ENCODE assay signal across 8 cellular contexts in the genomic region with DNA sequence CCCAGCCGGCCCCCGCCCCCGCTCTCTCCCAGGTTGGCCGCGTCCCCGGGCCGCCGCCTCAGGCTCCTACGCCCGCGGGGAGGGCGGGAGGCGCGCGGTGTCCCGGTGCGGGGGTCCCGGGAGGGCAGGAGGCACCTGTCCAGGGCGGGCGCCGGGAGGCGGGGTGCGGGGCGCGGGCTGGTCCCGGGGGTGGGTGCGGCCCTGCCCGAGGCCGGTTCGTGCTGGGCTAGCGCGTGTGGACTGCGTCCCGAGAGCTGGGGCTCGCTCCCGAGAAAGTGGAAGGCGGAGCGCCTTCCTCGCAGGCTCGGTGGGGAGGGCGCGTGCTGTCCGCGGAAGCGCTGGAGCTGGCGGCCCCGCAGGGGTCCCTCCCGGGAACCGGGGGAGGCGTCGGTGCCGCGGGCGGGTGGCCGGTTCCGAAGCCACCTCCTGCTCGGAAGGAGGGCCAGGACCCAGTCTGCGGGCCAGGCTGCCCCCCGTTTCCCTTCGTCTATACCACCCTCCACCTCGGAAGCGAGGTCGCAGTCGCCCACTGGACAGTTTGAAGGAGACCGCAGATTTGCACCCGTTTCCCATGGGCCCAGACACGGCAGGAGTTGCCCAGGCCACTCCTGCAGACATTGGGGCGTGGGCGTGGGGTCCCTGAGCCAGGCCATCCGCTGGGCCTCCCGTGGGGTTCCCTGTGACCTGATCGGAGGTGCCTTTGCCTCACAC. TPM values are rescaled to one million over a fixed set of nuclear protein-coding genes. Genes with fewer than 3 reads are reported as not detected.
DNase-seq lines count a peak whose midpoint lies in the region; ATAC-seq and TF ChIP-seq lines count a peak whose summit lies in the region.

No MANE protein-coding gene starts in this region.

- no peak overlapping the region for H3K27ac Mint-ChIP-seq in Calu3 (ENCODE audit: unreplicated experiment)

- TF ChIP-seq POLR2A in uterus (IDR thresholded peaks at IDR 0.05): no peak

- H3K27ac ChIP-seq in OCI-LY1 (ENCODE audit: low read depth, low read length, poor library complexity, severe bottlenecking): peak overlapping the region; percentile 34
- H3K27ac ChIP-seq in duodenal mucosa (ENCODE audit: low read depth, low read length): no peak overlapping the region
- peak overlapping the region; percentile 77 to 88 for H3K27ac ChIP-seq in uterus

- CTCF ChIA-PET in Calu3 (lab: Charles Lee): interaction anchor here (0.5 kb wide), 1 partner anchor 316 kb away, joined by 3 read pairs; no protein-coding TSS in a partner anchor

- H3K9me2 ChIP-seq in OCI-LY1 (ENCODE audit: low read depth, low read length): no peaks in the 10 kb centered on the region

- peak; percentile 0 for ATAC-seq in GM21528 (IDR thresholded peaks at IDR 0.05; ENCODE audit: low FRiP score, unreplicated experiment)

- TF ChIP-seq CTCF in Calu3 (IDR thresholded peaks at IDR 0.05; ENCODE audit: unreplicated experiment) (no peak), OCI-LY1 (IDR thresholded peaks at IDR 0.05; ENCODE audit: low read length) (no peak), uterus (IDR thresholded peaks at IDR 0.05) (no peak)

- H4K20me1 ChIP-seq in OCI-LY1 (ENCODE audit: insufficient read depth, low read length): no peaks in the 10 kb centered on the region

- H3K36me3 Mint-ChIP-seq in Calu3 (ENCODE audit: insufficient read depth, unreplicated experiment): peaks cover 53% of the 10 kb centered on the region

- H3F3A ChIP-seq in OCI-LY1 (ENCODE audit: insufficient read depth, low read length): no peaks in the 10 kb centered on the region

- intact Hi-C loops in Calu3 (cut with micrococcal nuclease; ENCODE audit: unreplicated experiment): no loop called here
- intact Hi-C loops in uterus (cut with DNase I; ENCODE audit: low total_unique reads): no loop called here

- no peak overlapping the region for H2AFZ ChIP-seq in OCI-LY1 (ENCODE audit: low read length)

- H3K27me3 Mint-ChIP-seq in Calu3 (ENCODE audit: unreplicated experiment): no peaks in the 10 kb centered on the region

- peak overlapping the region; percentile 78 for H3K9ac ChIP-seq in OCI-LY1 (ENCODE audit: low read length)
- H3K9ac ChIP-seq in duodenal mucosa (ENCODE audit: low read depth in 1 of 2, low read length in 2 of 2): peak overlapping the region; percentile 63 to 64

- no peaks in the 10 kb centered on the region for H3K9me3 Mint-ChIP-seq in Calu3 (ENCODE audit: low read depth, unreplicated experiment)

- peaks cover 23% of the 10 kb centered on the region for H3K4me1 Mint-ChIP-seq in Calu3 (ENCODE audit: low read depth, unreplicated experiment)

- peaks cover 41% of the 10 kb centered on the region for H3K79me2 ChIP-seq in OCI-LY1 (ENCODE audit: insufficient read depth, low read length)

- peaks cover 72% of the 10 kb centered on the region for H3K4me1 ChIP-seq in OCI-LY1 (ENCODE audit: insufficient read depth, low read length, severe bottlenecking)
- peaks cover 22 to 32% of the 10 kb centered on the region in 2 donors for H3K4me1 ChIP-seq in duodenal mucosa (ENCODE audit: control insufficient read depth in 1 of 2, insufficient read depth in 2 of 2, low read length in 2 of 2)
- peaks cover 22% of the 10 kb centered on the region for H3K4me1 ChIP-seq in mononuclear cell (ENCODE audit: insufficient read depth, low read length)
- H3K4me1 ChIP-seq in uterus: peaks cover 0 to 18% of the 10 kb centered on the region in 2 donors

- peak overlapping the region; percentile 89 for H3K4me2 ChIP-seq in OCI-LY1 (ENCODE audit: low read length)

- H3K9me3 ChIP-seq in OCI-LY1 (ENCODE audit: low read length): no peaks in the 10 kb centered on the region
- H3K9me3 ChIP-seq in duodenal mucosa (ENCODE audit: control insufficient read depth in 1 of 2, low read length in 2 of 2): no peaks in the 10 kb centered on the region
- no peaks in the 10 kb centered on the region for H3K9me3 ChIP-seq in mononuclear cell (ENCODE audit: low read depth, low read length)
- H3K9me3 ChIP-seq in uterus: no peaks in the 10 kb centered on the region

- DNase-seq in Calu3 (peak; percentile 25), uterus (peak in 1 of 2 donors; percentile 53), KG1 (lab: John Stamatoyannopoulos, UW) (no peak), GDM1 (lab: John Stamatoyannopoulos, UW) (no peak)

- H3K4me3 ChIP-seq in OCI-LY1 (ENCODE audit: low read depth, low read length, poor library complexity, severe bottlenecking): peak overlapping the region; percentile 71
- peak overlapping the region; percentile 64 to 79 for H3K4me3 ChIP-seq in duodenal mucosa (ENCODE audit: low read depth in 1 of 2, low read length in 2 of 2)
- peak overlapping the region; percentile 58 for H3K4me3 ChIP-seq in mononuclear cell (ENCODE audit: low read length)
- peak overlapping the region; percentile 49 to 98 for H3K4me3 ChIP-seq in uterus

- H3K36me3 ChIP-seq in OCI-LY1 (ENCODE audit: insufficient read depth, low read length) (peaks cover 29% of the 10 kb centered on the region; the same call in 1 of the 2 replicates), duodenal mucosa (ENCODE audit: control insufficient read depth in 1 of 2, insufficient read depth in 2 of 2, low read length in 2 of 2) (no peaks in the 10 kb centered on the region), uterus (no peaks in the 10 kb centered on the region)

- peak overlapping the region; percentile 94 for H3K4me3 Mint-ChIP-seq in Calu3 (ENCODE audit: low read depth, unreplicated experiment)

- no TSS peak for BruUV-seq in Calu3 (replicated peaks; lab: Mats Ljungman, UMichigan)

- H3K27me3 ChIP-seq in OCI-LY1 (ENCODE audit: insufficient read depth, low read length) (no peaks in the 10 kb centered on the region), duodenal mucosa (ENCODE audit: control insufficient read depth in 1 of 2, insufficient read depth in 2 of 2, low read length in 2 of 2) (no peaks in the 10 kb centered on the region), mononuclear cell (ENCODE audit: insufficient read depth, low read length) (no peaks in the 10 kb centered on the region), uterus (no peaks in the 10 kb centered on the region)

RNA-seq across cellular contexts. Expression of gene ZFYVE21, which starts 0.6 kb away (rescaled TPM):
- 45.7 and 48.8 TPM in 2 replicates for total RNA-seq in Calu3 (2022)
- 2.0 TPM for total RNA-seq in mononuclear cell
- total RNA-seq in uterus: 100 to 1,000 TPM in 2 of 4 donors, 10 to 100 TPM in 2; 73.2 to 276 (median 103) TPM

RNA-seq across cellular contexts. Expression of gene XRCC3, which starts 1.0 kb away (rescaled TPM):
- 48.6 and 52.9 TPM in 2 replicates for total RNA-seq in Calu3 (2022)
- total RNA-seq in mononuclear cell: 4.6 TPM
- 10 to 100 TPM in 1 of 4 donors, 1 to 10 TPM in 2, under 1 TPM in 1; 0.59 to 14.4 (median 5.2) TPM for total RNA-seq in uterus

Comparison
In these comparisons a context has a peak if more than half of its experiments do, and no peak if none do; other contexts are left out.
1. RNA of gene ZFYVE21, which starts 0.6 kb away (total RNA-seq): 73.2 to 276 TPM in uterus and 45.7 to 48.8 TPM in Calu3; 2.0 TPM in mononuclear cell (single experiment); every median in the first group is over 10 times any median in the second.
2. Peak in every context shown above with its lines, with median percentiles within 50 percentile points of each other: H3K4me3 ChIP-seq.